In the genomic region with DNA sequence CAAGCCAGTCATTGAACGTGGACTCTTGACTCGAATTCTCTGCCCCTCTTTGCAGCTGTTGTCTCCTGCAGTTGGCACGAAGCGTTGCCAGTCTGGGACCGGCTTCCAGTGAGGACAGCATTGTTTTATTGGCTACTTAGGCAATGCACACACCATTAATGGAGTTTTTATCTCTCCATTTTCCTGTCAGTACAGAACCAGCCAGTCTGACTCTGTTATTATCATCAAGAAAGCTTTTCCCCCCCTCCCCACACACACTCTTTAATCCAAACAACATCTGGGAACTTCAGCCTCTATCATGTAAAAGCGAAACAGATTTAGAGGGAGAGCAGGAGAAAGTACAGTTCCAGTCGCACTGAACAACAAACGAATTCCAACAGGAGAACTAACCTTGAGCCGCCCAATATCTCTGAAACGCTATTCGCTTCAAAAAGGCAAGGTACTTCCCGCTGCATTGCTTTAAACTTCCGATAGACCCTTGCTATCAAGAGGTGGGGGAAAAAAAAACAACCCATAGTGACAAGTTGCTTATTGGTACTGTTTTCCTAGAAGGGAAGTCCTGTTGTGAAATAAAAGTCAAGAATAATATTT, we compare ENCODE assay signal across 8 cellular contexts. TPM values are rescaled to one million over a fixed set of nuclear protein-coding genes. Genes with fewer than 3 reads are reported as not detected.
DNase-seq lines count a peak whose midpoint lies in the region; ATAC-seq lines count a peak whose summit lies in the region.

No MANE protein-coding gene starts in this region.

- peak overlapping the region in 5 of 10 donors; percentile 13 to 69 (median 55) for H3K4me3 Mint-ChIP-seq in naive thymus-derived CD4-positive, alpha-beta T cell

- DNase-seq in EL = peak; percentile 28
- DNase-seq in NCI-H524 treated with DMSO at 0.1 percent for 48 hours (lab: John Stamatoyannopoulos, UW) = peak; percentile 53
- no peak for DNase-seq in naive thymus-derived CD4-positive, alpha-beta T cell
- DNase-seq in NCI-H1436 (lab: John Stamatoyannopoulos, UW) = no peak
- no peak for DNase-seq in SIG-M5 (lab: John Stamatoyannopoulos, UW)
- no peak for DNase-seq in effector CD4-positive, alpha-beta T cell

- H3K27me3 Mint-ChIP-seq in naive thymus-derived CD4-positive, alpha-beta T cell = no peaks in the 10 kb centered on the region

- intact Hi-C loops in naive thymus-derived CD4-positive, alpha-beta T cell (cut with micrococcal nuclease) = loop anchor here (2.0 to 5.0 kb wide), 3 partner anchors 37 to 59 kb away; partner anchors contain the start of gene ACVR1 (in 1 of the 2)

- H3K36me3 ChIP-seq in endocrine pancreas (ENCODE audit: control insufficient read depth, insufficient read depth, low read length) = no peaks in the 10 kb centered on the region
- H3K36me3 ChIP-seq in naive thymus-derived CD4-positive, alpha-beta T cell (ENCODE audit: control insufficient read depth in 2 of 3, insufficient read depth in 3 of 3, low read length in 3 of 3) = no peaks in the 10 kb centered on the region

- H3K27me3 ChIP-seq in endocrine pancreas (ENCODE audit: control insufficient read depth, insufficient read depth, low read length) = no peaks in the 10 kb centered on the region
- H3K27me3 ChIP-seq in naive thymus-derived CD4-positive, alpha-beta T cell (ENCODE audit: control insufficient read depth in 2 of 2, insufficient read depth in 2 of 2, low read length in 2 of 2) = no peaks in the 10 kb centered on the region

- peak overlapping the region; percentile 86 for H3K4me3 ChIP-seq in endocrine pancreas (ENCODE audit: control insufficient read depth, insufficient read depth, low read length)
- H3K4me3 ChIP-seq in naive thymus-derived CD4-positive, alpha-beta T cell (ENCODE audit: low read length) = no peak overlapping the region

- peaks cover 26 to 58% (median 54%) of the 10 kb centered on the region in 7 donors for H3K4me1 Mint-ChIP-seq in naive thymus-derived CD4-positive, alpha-beta T cell

- POLR2A ChIA-PET in naive thymus-derived CD4-positive, alpha-beta T cell (lab: Charles Lee) = no interaction called here

- no peak for ATAC-seq in naive thymus-derived CD4-positive, alpha-beta T cell
- no peak for ATAC-seq in GM19467 (IDR thresholded peaks at IDR 0.05; ENCODE audit: unreplicated experiment)

- no peaks in the 10 kb centered on the region for H3K9me3 ChIP-seq in endocrine pancreas (ENCODE audit: control insufficient read depth, low read length)
- H3K9me3 ChIP-seq in naive thymus-derived CD4-positive, alpha-beta T cell (ENCODE audit: control insufficient read depth in 2 of 3, low read length in 3 of 3) = no peaks in the 10 kb centered on the region

- H3K4me1 ChIP-seq in endocrine pancreas (ENCODE audit: control insufficient read depth, insufficient read depth, low read length) = peaks cover 23% of the 10 kb centered on the region
- peaks cover 0 to 17% of the 10 kb centered on the region in 2 donors for H3K4me1 ChIP-seq in naive thymus-derived CD4-positive, alpha-beta T cell (ENCODE audit: control insufficient read depth in 2 of 2, insufficient read depth in 2 of 2, low read length in 2 of 2)

- H3K27ac Mint-ChIP-seq in naive thymus-derived CD4-positive, alpha-beta T cell = peak overlapping the region in 7 of 9 donors; percentile 8 to 82 (median 70)

- no peak overlapping the region for H3K27ac ChIP-seq in naive thymus-derived CD4-positive, alpha-beta T cell (ENCODE audit: low read depth, low read length)

- H3K36me3 Mint-ChIP-seq in naive thymus-derived CD4-positive, alpha-beta T cell = peaks cover 0 to 24% (median 12%) of the 10 kb centered on the region in 5 donors

- peak overlapping the region; percentile 38 for H3K9ac ChIP-seq in endocrine pancreas (ENCODE audit: control insufficient read depth, insufficient read depth, low read length)

- no peaks in the 10 kb centered on the region for H3K9me3 Mint-ChIP-seq in naive thymus-derived CD4-positive, alpha-beta T cell

- CTCF ChIA-PET in naive thymus-derived CD4-positive, alpha-beta T cell (lab: Charles Lee) = no interaction called here

RNA-seq across cellular contexts. Expression of gene ACVR1, which starts 38.2 kb away (rescaled TPM):
- total RNA-seq in naive thymus-derived CD4-positive, alpha-beta T cell = 10 to 100 TPM; 13.3 to 42.0 (median 20.6) TPM
- polyA plus RNA-seq in naive thymus-derived CD4-positive, alpha-beta T cell = 1 to 10 TPM; 6.0 to 7.1 TPM

Comparison
In these comparisons a context has a peak if more than half of its experiments do, and no peak if none do; other contexts are left out.
1. DNase-seq: peak in EL (single experiment) and NCI-H524 treated with DMSO at 0.1 percent for 48 hours (single experiment); none in naive thymus-derived CD4-positive, alpha-beta T cell (0 of 9), NCI-H1436 (single experiment), SIG-M5 (single experiment) and effector CD4-positive, alpha-beta T cell (single experiment).